Comparison of ENCODE assay signal across 33 cellular contexts in genomic region chr1:234019387-234019786, GRCh38.
"Had no signal": no experiment of that assay in that cellular context is flagged by ENCODE, and none has a peak within 500 bp of the region (broad histone marks: within the 10 kb centered on the region; RNA-seq: fewer than 3 reads in every experiment).

No MANE protein-coding gene starts in this region.

- ATAC-seq: activated naive CD4-positive, alpha-beta T cell treated with anti-CD3 and anti-CD28 coated beads, Interleukin-2, amount 50 U/mL, for 72 hours; activated naive CD8-positive, alpha-beta T cell treated with anti-CD3 and anti-CD28 coated beads, Interleukin-2, amount 50 U/mL, for 24 hours; activated T-cell treated with anti-CD3 and anti-CD28 coated beads, Interleukin-2, amount 50 U/mL, for 4 hours; activated T-cell treated with anti-CD3 and anti-CD28 coated beads, Interleukin-2, amount 50 U/mL, for 72 hours; activated T-helper 17 cell treated with anti-CD3 and anti-CD28 coated beads, Interleukin-2, amount 50 U/mL, for 72 hours; body of pancreas had no signal

- H3K27me3 ChIP-seq: adrenal gland, ascending aorta, body of pancreas, brain microvascular endothelial cell, breast epithelium, cardiac muscle cell had no signal

- FAIRE-seq: astrocyte had no signal

- DNase-seq: activated effector memory CD4-positive, alpha-beta T cell treated with anti-CD3 and anti-CD28 coated beads, Interleukin-2, amount 50 U/mL, for 16 hours; activated effector memory CD4-positive, alpha-beta T cell treated with Interleukin-2 at 50 U/mL for 16 hours; activated gamma-delta T cell; activated gamma-delta T cell treated with Interleukin-2 at 50 U/mL for 16 hours; activated naive CD4-positive, alpha-beta T cell; activated naive CD4-positive, alpha-beta T cell treated with anti-CD3 and anti-CD28 coated beads for 36 hours; activated naive CD4-positive, alpha-beta T cell treated with anti-CD3 and anti-CD28 coated beads, Interleukin-2, amount 10 ng/mL, durations not matched to agents 7 days and 5 days; activated naive CD4-positive, alpha-beta T cell treated with anti-CD3 and anti-CD28 coated beads, Interleukin-2, amount 50 U/mL, for 16 hours; activated naive CD4-positive, alpha-beta T cell treated with Interleukin-2 at 50 U/mL for 16 hours; activated naive CD8-positive, alpha-beta T cell treated with anti-CD3 and anti-CD28 coated beads for 36 hours; activated naive CD8-positive, alpha-beta T cell treated with anti-CD3 and anti-CD28 coated beads, Interleukin-2, amount 10 ng/mL, durations not matched to agents 7 days and 5 days; activated naive CD8-positive, alpha-beta T cell treated with anti-CD3 and anti-CD28 coated beads, Interleukin-2, amount 50 U/mL, for 24 hours; activated T-cell treated with anti-CD3 and anti-CD28 coated beads, Interleukin-2, amount 50 U/mL, for 1 hour; activated T-cell treated with anti-CD3 and anti-CD28 coated beads, Interleukin-2, amount 50 U/mL, for 24 hours; activated T-cell treated with anti-CD3 and anti-CD28 coated beads, Interleukin-2, amount 50 U/mL, for 4 hours; activated T-cell treated with anti-CD3 and anti-CD28 coated beads, Interleukin-2, amount 50 U/mL, for 48 hours; activated T-cell treated with anti-CD3 and anti-CD28 coated beads, Interleukin-2, amount 50 U/mL, for 72 hours; adrenal gland; amniotic stem cell; amygdala; anterior cingulate cortex; aorta; body of pancreas; brain microvascular endothelial cell; caudate nucleus; central memory CD4-positive, alpha-beta T cell; cerebellar nuclear complex had no signal

- H3K4me3 ChIP-seq: adrenal gland, ascending aorta, body of pancreas, breast epithelium, cardiac muscle cell had no signal

- H3K36me3 ChIP-seq: adrenal gland, ascending aorta, brain microvascular endothelial cell, breast epithelium, cardiac muscle cell had no signal

- H3K4me1 ChIP-seq: adrenal gland, ascending aorta, body of pancreas, breast epithelium had no signal

- H3K9me3 ChIP-seq: adrenal gland, ascending aorta, body of pancreas, breast epithelium had no signal

- H3K27ac ChIP-seq: adrenal gland, ascending aorta, body of pancreas, brain microvascular endothelial cell, breast epithelium, cardiac muscle cell had no signal
